25 cellular contexts compared by ENCODE assay signal in the genomic region with DNA sequence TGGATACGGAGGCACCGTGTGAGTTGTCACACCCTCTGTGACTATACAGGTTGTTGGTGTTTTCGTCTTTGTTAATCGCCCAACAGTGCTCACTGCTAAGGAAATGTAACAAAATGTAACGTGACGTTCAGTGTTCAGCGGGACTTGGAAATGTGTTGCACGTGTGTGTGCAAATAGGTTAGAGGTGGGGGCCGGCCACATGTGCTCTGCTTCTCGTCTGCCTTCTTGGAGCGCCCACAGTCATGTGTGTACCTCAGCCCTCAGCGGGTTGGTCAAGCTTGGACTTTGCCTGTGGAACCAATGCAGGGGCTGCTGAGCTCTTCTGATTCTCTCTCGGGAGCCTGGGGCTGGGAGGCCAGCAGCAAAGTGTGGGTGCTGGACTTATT. TPM values are rescaled to one million over a fixed set of nuclear protein-coding genes. Genes with fewer than 3 reads are reported as not detected.
DNase-seq lines count a peak whose midpoint lies in the region; ATAC-seq, FAIRE-seq and TF ChIP-seq lines count a peak whose summit lies in the region.
"Had no signal": no experiment of that assay in that cellular context is flagged by ENCODE, and none has a peak within 500 bp of the region (broad histone marks: within the 10 kb centered on the region; RNA-seq: fewer than 3 reads in every experiment).

No MANE protein-coding gene starts in this region.

- H3K27me3 Mint-ChIP-seq in progenitor cell of endocrine pancreas (peaks cover 4% of the 10 kb centered on the region), mesothelial cell of epicardium (ENCODE audit: low read depth) (peaks cover 9% of the 10 kb centered on the region)
- H3K27me3 Mint-ChIP-seq: CD4-positive, CD25-positive, alpha-beta regulatory T cell had no signal

- peaks cover 5% of the 10 kb centered on the region; the same call in 1 of the 2 replicates for H3K36me3 ChIP-seq in BLaER1

- peaks cover 17% of the 10 kb centered on the region for H3K4me1 ChIP-seq in BLaER1

- H3K4me3 ChIP-seq in BLaER1, result no peak overlapping the region
- H3K4me3 ChIP-seq: GM12878, GM23248 had no signal

- H3K4me2 ChIP-seq in BLaER1, result peak overlapping the region; percentile 65
- H3K4me2 ChIP-seq: KMS-11 had no signal

- no peaks in the 10 kb centered on the region for H3K27me3 ChIP-seq in BLaER1

- no peak for ATAC-seq in GM18517 (IDR thresholded peaks at IDR 0.05; ENCODE audit: unreplicated experiment)
- no peak for ATAC-seq in GM19395 (IDR thresholded peaks at IDR 0.05; ENCODE audit: unreplicated experiment)
- ATAC-seq: GM12878, HCT116, HepG2 had no signal

- H4K20me1 ChIP-seq in BLaER1, result no peaks in the 10 kb centered on the region; the same call in 1 of the 2 replicates

- no peak overlapping the region for H3K4me3 Mint-ChIP-seq in progenitor cell of endocrine pancreas (ENCODE audit: low read depth)
- no peak overlapping the region for H3K4me3 Mint-ChIP-seq in mesothelial cell of epicardium
- H3K4me3 Mint-ChIP-seq: CD4-positive, CD25-positive, alpha-beta regulatory T cell; CD8-positive, alpha-beta memory T cell; HFFc6 had no signal

- peaks cover 27% of the 10 kb centered on the region for H3K9me3 Mint-ChIP-seq in progenitor cell of endocrine pancreas (ENCODE audit: low read depth)
- H3K9me3 Mint-ChIP-seq in mesothelial cell of epicardium, result peaks cover 32% of the 10 kb centered on the region

- peak; percentile 4 for FAIRE-seq in HTR-8/SVneo (lab: Jason Lieb, UNC)
- FAIRE-seq in GM12891 (lab: Jason Lieb, UNC), result no peak
- FAIRE-seq: GM12878, HepG2 had no signal

- TF ChIP-seq POLR2A in GM12891 (IDR thresholded peaks at IDR 0.05; ENCODE audit: low read depth, low read length), result no peak

- no peak for TF ChIP-seq CTCF in progenitor cell of endocrine pancreas (IDR thresholded peaks at IDR 0.05; ENCODE audit: unreplicated experiment)
- TF ChIP-seq CTCF in mesothelial cell of epicardium (IDR thresholded peaks at IDR 0.05; ENCODE audit: unreplicated experiment), result no peak

- H3K27ac Mint-ChIP-seq in progenitor cell of endocrine pancreas (peak overlapping the region; percentile 57), mesothelial cell of epicardium (no peak overlapping the region)
- H3K27ac Mint-ChIP-seq: CD4-positive, CD25-positive, alpha-beta regulatory T cell; CD8-positive, alpha-beta memory T cell; HFFc6 had no signal

- no peak overlapping the region for H3K9ac ChIP-seq in BLaER1
- H3K9ac ChIP-seq: GM23248, KMS-11 had no signal

- no peak overlapping the region for H3K27ac ChIP-seq in BLaER1
- H3K27ac ChIP-seq: GM23248, KMS-11 had no signal

- H3K9me3 ChIP-seq in BLaER1, result peaks cover 66% of the 10 kb centered on the region

- H3K4me1 Mint-ChIP-seq in progenitor cell of endocrine pancreas (ENCODE audit: low read depth) (peaks cover 14% of the 10 kb centered on the region), mesothelial cell of epicardium (peaks cover 35% of the 10 kb centered on the region)
- H3K4me1 Mint-ChIP-seq: CD8-positive, alpha-beta memory T cell had no signal

- H3K36me3 Mint-ChIP-seq in progenitor cell of endocrine pancreas (ENCODE audit: insufficient read depth) (peaks cover 9% of the 10 kb centered on the region), mesothelial cell of epicardium (peaks cover 13% of the 10 kb centered on the region)

- DNase-seq in HTR-8/SVneo (ENCODE audit: insufficient read length, low spot score), result no peak
- peak; percentile 75 for DNase-seq in mesenteric fat pad (ENCODE audit: low spot score)
- no peak for DNase-seq in progenitor cell of endocrine pancreas (ENCODE audit: low spot score, unreplicated experiment)
- DNase-seq in GM12891 (ENCODE audit: insufficient read length, low spot score), result no peak
- DNase-seq in mesothelial cell of epicardium (ENCODE audit: low spot score in 2 of 2, unreplicated experiment in 2 of 2), result no peak
- DNase-seq: 8988T; C1 segment of cervical spinal cord; CD4-positive, CD25-positive, alpha-beta regulatory T cell; CD8-positive, alpha-beta memory T cell; COR-L47; DMS 273 treated with DMSO at 0.1 percent for 48 hours; DMS53; DND-41; EL; GM23248; H7; HFFc6 had no signal

TF ChIP-seq in GM12891, 5 proteins besides CTCF, POLR2A, EP300 and RAD21:
- TF ChIP-seq POLR2AphosphoS5 (IDR thresholded peaks at IDR 0.05; ENCODE audit: low read depth, low read length) (no peak), SPI1 (IDR thresholded peaks at IDR 0.05; ENCODE audit: low read depth, low read length) (no peak)

RNA-seq across cellular contexts. Expression of gene SMIM38, which starts 7.4 kb away (rescaled TPM):
- total RNA-seq in mesenteric fat pad (0.29 TPM), progenitor cell of endocrine pancreas (0.65 and 1.2 TPM in 2 replicates), mesothelial cell of epicardium (1.9 to 2.5 TPM (median 2.1 TPM) in 3 replicates)
- 2.6 TPM for polyA plus RNA-seq in GM12891 (2012; ENCODE audit: low read depth, missing spikeins)
- total RNA-seq: G401, GM23248, HFFc6 had no signal
- polyA plus RNA-seq: CD8-positive, alpha-beta memory T cell; GM23248 had no signal
